In the genomic region with DNA sequence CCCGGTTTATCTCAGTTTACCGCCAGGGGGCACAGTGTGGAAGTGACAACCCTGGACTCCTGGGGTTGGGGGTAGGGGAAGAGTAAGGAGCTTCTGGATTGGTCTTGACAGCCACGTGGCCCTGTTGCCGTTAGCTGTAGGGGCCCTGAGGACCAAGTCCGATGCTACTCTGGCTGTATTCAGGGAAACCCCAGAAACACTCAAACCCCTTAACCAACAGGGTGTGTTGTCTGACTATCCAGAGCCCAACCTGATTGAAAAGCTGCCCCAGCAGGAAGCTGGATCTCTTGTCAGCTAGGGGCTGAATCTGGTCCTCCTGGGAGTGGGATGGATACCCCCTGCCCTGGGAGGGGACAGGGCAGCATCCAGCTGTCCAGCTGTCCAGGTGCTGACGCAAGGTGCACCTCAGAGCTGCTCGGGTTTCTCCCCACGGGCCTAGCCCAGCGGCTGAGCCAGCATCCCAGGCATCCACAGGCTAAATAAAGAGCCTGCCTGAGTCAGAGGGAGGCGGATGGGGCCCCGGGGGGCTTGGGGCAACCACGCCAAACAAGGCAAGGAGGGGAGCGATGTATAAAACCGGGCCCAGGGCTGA, we compare ENCODE assay signal across 8 cellular contexts. TPM values are rescaled to one million over a fixed set of nuclear protein-coding genes. Genes with fewer than 3 reads are reported as not detected.
A peak's percentile ranks its signal among the peaks of the same experiment; 100 is the strongest.
DNase-seq lines count a peak whose midpoint lies in the region; ATAC-seq and TF ChIP-seq lines count a peak whose summit lies in the region.

No MANE protein-coding gene starts in this region.

- TF ChIP-seq CTCF in OCI-LY7 (conservative IDR thresholded peaks at IDR 0.05; ENCODE audit: low read length) = peak; percentile 83

- POLR2A ChIA-PET in OCI-LY7 (lab: Charles Lee) = interaction anchor here (0.6 kb wide), 1 partner anchor 42 kb away, joined by 3 read pairs; no protein-coding TSS in a partner anchor

- CTCF ChIA-PET in OCI-LY7 (lab: Charles Lee; ENCODE audit: unreplicated experiment) = interaction anchor here (0.7 to 1.3 kb wide), 6 partner anchors 9 to 108 kb away, joined by 3 to 23 read pairs (median 4); partner anchors contain the start of gene DNPEP

- no peak overlapping the region for H3K4me3 ChIP-seq in OCI-LY7 (ENCODE audit: low read depth, low read length, poor library complexity, severe bottlenecking)

- peak overlapping the region; percentile 30 for H3K4me2 ChIP-seq in OCI-LY7 (ENCODE audit: low read length)

- BruUV-seq in OCI-LY7 (replicated peaks; lab: Mats Ljungman, UMichigan) = no TSS peak

- no peaks in the 10 kb centered on the region for H3K36me3 ChIP-seq in OCI-LY7 (ENCODE audit: insufficient read depth, low read length)

- intact Hi-C loops in OCI-LY7 (cut with micrococcal nuclease; ENCODE audit: unreplicated experiment) = loop anchor here (1.0 kb wide), 2 partner anchors 35 to 48 kb away; partner anchors contain the start of gene CHPF

- H3K9me2 ChIP-seq in OCI-LY7 (ENCODE audit: insufficient read depth, low read length) = no peaks in the 10 kb centered on the region

- H2AFZ ChIP-seq in OCI-LY7 (ENCODE audit: low read length) = peak overlapping the region; percentile 67

- peaks cover 23% of the 10 kb centered on the region for H3K4me1 ChIP-seq in OCI-LY7 (ENCODE audit: insufficient read depth, low read length, poor library complexity, severe bottlenecking)

- ATAC-seq in HG03103 (IDR thresholded peaks at IDR 0.05; ENCODE audit: low read depth, unreplicated experiment) (peak; percentile 32), HG03442 (IDR thresholded peaks at IDR 0.05; ENCODE audit: unreplicated experiment) (no peak), HG03457 (IDR thresholded peaks at IDR 0.05; ENCODE audit: unreplicated experiment) (no peak)

- no peaks in the 10 kb centered on the region for H3K9me3 ChIP-seq in OCI-LY7 (ENCODE audit: low read length)

- no peaks in the 10 kb centered on the region for H4K20me1 ChIP-seq in OCI-LY7 (ENCODE audit: insufficient read depth, low read length)

- no peaks in the 10 kb centered on the region for H3K79me2 ChIP-seq in OCI-LY7 (ENCODE audit: insufficient read depth, low read depth, low read length)

- H3K27ac ChIP-seq in OCI-LY7 (ENCODE audit: low read depth, low read length, poor library complexity, severe bottlenecking) = no peak overlapping the region

- DNase-seq in DMS53 treated with DMSO at 0.1 percent for 48 hours (lab: John Stamatoyannopoulos, UW; ENCODE audit: unreplicated experiment) = peak; percentile 40
- peak; percentile 83 for DNase-seq in OCI-LY7 (ENCODE audit: low spot score)
- peak; percentile 49 for DNase-seq in activated T-cell treated with anti-CD3 and anti-CD28 coated beads, Interleukin-2, amount 50 U/mL, for 1 hour
- peak; percentile 65 for DNase-seq in fibroblast of the conjunctiva (ENCODE audit: low read depth)
- DNase-seq in pons (ENCODE audit: low spot score) = peak; percentile 56

RNA-seq across cellular contexts. Expression of gene GMPPA, which starts 3.1 kb away (rescaled TPM):
- 22.3 and 28.4 TPM in 2 replicates for total RNA-seq in OCI-LY7 (2014; rRNA removed; shearing (Covaris generic))
- total RNA-seq in OCI-LY7 (2022) = 42.9 and 46.4 TPM in 2 replicates

RNA-seq across cellular contexts. Expression of gene ASIC4, which starts 18.7 kb away (rescaled TPM):
- total RNA-seq in OCI-LY7 (2014; rRNA removed; shearing (Covaris generic)) = 0.39 and 0.73 TPM in 2 replicates
- total RNA-seq in OCI-LY7 (2022) = 0.74 and 0.96 TPM in 2 replicates

RNA-seq across cellular contexts. Expression of gene CHPF, which starts 48.0 kb away (rescaled TPM):
- 14.5 and 24.1 TPM in 2 replicates for total RNA-seq in OCI-LY7 (2014; rRNA removed; shearing (Covaris generic))
- 30.5 and 33.0 TPM in 2 replicates for total RNA-seq in OCI-LY7 (2022)

RNA-seq across cellular contexts. Expression of gene TMEM198, which starts 48.2 kb away (rescaled TPM):
- 1.4 and 2.5 TPM in 2 replicates for total RNA-seq in OCI-LY7 (2014; rRNA removed; shearing (Covaris generic))
- total RNA-seq in OCI-LY7 (2022) = 6.1 and 6.6 TPM in 2 replicates
